Comparison of ENCODE assay signal across 9 cellular contexts in genomic region chr13:30696278-30697176, GRCh38. TPM values are rescaled to one million over a fixed set of nuclear protein-coding genes. Genes with fewer than 3 reads are reported as not detected.
DNase-seq lines count a peak whose midpoint lies in the region; ATAC-seq, FAIRE-seq and TF ChIP-seq lines count a peak whose summit lies in the region.
"Had no signal": no experiment of that assay in that cellular context is flagged by ENCODE, and none has a peak within 500 bp of the region (broad histone marks: within the 10 kb centered on the region; RNA-seq: fewer than 3 reads in every experiment).

No MANE protein-coding gene starts in this region.

- H3K9me1 ChIP-seq in K562 (ENCODE audit: control insufficient read depth, insufficient read depth, low read length), result no peaks in the 10 kb centered on the region

- WGBS in K562 (ENCODE audit: insufficient coverage, low coverage, missing lambda C conversion rate), result 0% methylated on average over 9 of the region's 11 CpGs

- TF ChIP-seq EP300 in K562 (IDR thresholded peaks at IDR 0.05; ENCODE audit: low read length), result no peak

- ATAC-seq in K562 (0 out of 3 replicates have a peak, but pooled peaks have one; percentile 34), naive B cell (ENCODE audit: low read depth in 2 of 2) (no peak)

- H3K27ac Mint-ChIP-seq in naive B cell, result peak overlapping the region in 2 of 6 donors; percentile 73 to 91

- no peaks in the 10 kb centered on the region for H3K9me3 Mint-ChIP-seq in naive B cell

- H3K36me3 Mint-ChIP-seq in naive B cell, result no peaks in the 10 kb centered on the region

- peaks cover 0 to 8% (median 3%) of the 10 kb centered on the region in 3 donors for H3K27me3 Mint-ChIP-seq in naive B cell

- H3K79me2 ChIP-seq in Loucy (ENCODE audit: insufficient read depth, low read length), result no peaks in the 10 kb centered on the region
- no peaks in the 10 kb centered on the region for H3K79me2 ChIP-seq in K562 (ENCODE audit: control insufficient read depth, insufficient read depth, low read length)

- no TSS peak for BruUV-seq in K562 (replicated peaks; lab: Mats Ljungman, UMichigan)

- H4K20me1 ChIP-seq in Loucy (ENCODE audit: insufficient read depth, low read length, poor library complexity, severe bottlenecking), result no peaks in the 10 kb centered on the region
- H4K20me1 ChIP-seq in K562 (replicated peaks; ENCODE audit: control insufficient read depth, insufficient read depth, low read length), result no peaks in the 10 kb centered on the region

- no peak overlapping the region for H3K27ac ChIP-seq in K562 (ENCODE audit: extremely low read depth, low read depth, low read length)
- H3K27ac ChIP-seq: dorsolateral prefrontal cortex had no signal

- peak overlapping the region in 5 of 8 donors; percentile 17 to 74 (median 36) for H3K4me3 Mint-ChIP-seq in naive B cell

- intact Hi-C loops in K562 (cut with micrococcal nuclease), result no loop called here

- FAIRE-seq in K562 (lab: Jason Lieb, UNC), result no peak

- H3K4me3 ChIP-seq in Loucy (ENCODE audit: low read length, poor library complexity, severe bottlenecking) (peak overlapping the region; percentile 63), K562 (no peak overlapping the region)

- H3K36me3 ChIP-seq in Loucy (ENCODE audit: insufficient read depth, low read length), result no peaks in the 10 kb centered on the region
- no peaks in the 10 kb centered on the region for H3K36me3 ChIP-seq in K562 (ENCODE audit: control insufficient read depth, insufficient read depth, low read length)

- in situ Hi-C loops in G401 (cut with HindIII; ENCODE audit: low sequenced_read_pairs), result no loop called here
- in situ Hi-C loops in K562 (cut with MboI), result no loop called here

- H3K4me1 ChIP-seq in Loucy (ENCODE audit: insufficient read depth, low read length, poor library complexity, severe bottlenecking), result peaks cover 45% of the 10 kb centered on the region
- no peaks in the 10 kb centered on the region for H3K4me1 ChIP-seq in K562 (replicated peaks in 1 of 2; ENCODE audit: control insufficient read depth in 2 of 2, insufficient read depth in 2 of 2, low read length in 2 of 2)

- H3K9me3 ChIP-seq in Loucy (ENCODE audit: insufficient read depth, low read depth, low read length), result no peaks in the 10 kb centered on the region
- H3K9me3 ChIP-seq in K562 (replicated peaks; ENCODE audit: control insufficient read depth, insufficient read depth, low read depth, low read length), result no peaks in the 10 kb centered on the region

- peaks cover 3% of the 10 kb centered on the region; the same call in 1 of the 2 replicates for H3F3A ChIP-seq in Loucy (ENCODE audit: low read depth)

- H3K9ac ChIP-seq in Loucy (ENCODE audit: low read depth, low read length, poor library complexity, severe bottlenecking) (peak overlapping the region; percentile 68), K562 (ENCODE audit: insufficient read depth in 1 of 2, low read depth in 2 of 2, low read length in 2 of 2) (no peak overlapping the region)

- H3K4me2 ChIP-seq in Loucy (ENCODE audit: low read depth, low read length, poor library complexity, severe bottlenecking), result peak overlapping the region; percentile 77
- H3K4me2 ChIP-seq in K562 (ENCODE audit: insufficient read depth, low read length), result no peak overlapping the region

- no peaks in the 10 kb centered on the region for H3K27me3 ChIP-seq in Loucy (ENCODE audit: insufficient read depth, low read length, poor library complexity, severe bottlenecking)
- peaks cover 13 to 34% of the 10 kb centered on the region in 2 experiments for H3K27me3 ChIP-seq in K562 (ENCODE audit: control insufficient read depth in 2 of 2, insufficient read depth in 2 of 2, low read length in 2 of 2)
- H3K27me3 ChIP-seq: dorsolateral prefrontal cortex had no signal

- CTCF ChIA-PET in K562 (lab: Yijun Ruan, JAX; ENCODE audit: low intra/inter-chr PET ratio), result no interaction called here

- TF ChIP-seq RAD21 in K562 (CRISPR knock-in tag; conservative IDR thresholded peaks at IDR 0.05 in 1 of 2, IDR thresholded peaks at IDR 0.05 in 1 of 2), result no peak

- peaks cover 21 to 23% (median 23%) of the 10 kb centered on the region in 3 donors for H3K4me1 Mint-ChIP-seq in naive B cell

- H3K9me2 ChIP-seq in Loucy (replicated peaks; ENCODE audit: low read depth, low read length), result no peaks in the 10 kb centered on the region

- no peak for TF ChIP-seq POLR2A in K562 (conservative IDR thresholded peaks at IDR 0.05)

- H2AFZ ChIP-seq in Loucy (ENCODE audit: low read length) (peak overlapping the region; percentile 18), K562 (ENCODE audit: low read depth, low read length) (no peak overlapping the region)

- TF ChIP-seq CTCF in Loucy (conservative IDR thresholded peaks at IDR 0.05; ENCODE audit: low read length) (no peak), K562 (IDR thresholded peaks at IDR 0.05 in 2 of 3, conservative IDR thresholded peaks at IDR 0.05 in 1 of 3; ENCODE audit: insufficient read depth in 2 of 3, low read depth in 1 of 3, low read length in 3 of 3) (no peak)

- POLR2A ChIA-PET in K562 (lab: Yijun Ruan, JAX), result interaction anchor here (0.7 kb wide), 2 partner anchors 9 to 16 kb away, joined by 3 to 4 read pairs; no protein-coding TSS in a partner anchor

- DNase-seq in G401 (ENCODE audit: low spot score) (peak; percentile 16), K562 (ENCODE audit: extremely low read depth in 1 of 4, low spot score in 3 of 4) (no peak), naive B cell (no peak), NCI-H1105 (lab: John Stamatoyannopoulos, UW) (no peak), COLO829 (ENCODE audit: low spot score) (no peak), HCEC 1CT (no peak), NCI-H82 (lab: John Stamatoyannopoulos, UW) (no peak)

TF ChIP-seq in K562, 482 proteins besides CTCF, POLR2A, EP300 and RAD21:
- peak; percentile 43; the same call in 1 of the 2 replicates for TF ChIP-seq MAFG (tag; conservative IDR thresholded peaks at IDR 0.05)
- no peak for TF ChIP-seq ZNF778 (CRISPR knock-in tag; IDR thresholded peaks at IDR 0.05)
- no peak for TF ChIP-seq TBP (optimal IDR thresholded peaks at IDR 0.05; ENCODE audit: low read depth, low read length)
- peak; percentile 53; the same call in 1 of the 2 replicates for TF ChIP-seq GABPA (tag; conservative IDR thresholded peaks at IDR 0.05; ENCODE audit: low read depth)
- peak; percentile 33; the same call in 1 of the 2 replicates for TF ChIP-seq ZNF316 (IDR thresholded peaks at IDR 0.05)
- peak; percentile 43; the same call in 1 of the 2 replicates for TF ChIP-seq C11orf30 (IDR thresholded peaks at IDR 0.05; ENCODE audit: low read depth)
- no peak for TF ChIP-seq MYC (IDR thresholded peaks at IDR 0.05; ENCODE audit: low read depth, low read length)
- TF ChIP-seq MYC (CRISPR knock-in tag; IDR thresholded peaks at IDR 0.05; ENCODE audit: borderline replicate concordance, low read depth), result no peak
- peak; percentile 28; the same call in 1 of the 2 replicates for TF ChIP-seq MAFK (IDR thresholded peaks at IDR 0.05; ENCODE audit: low read length)

RNA-seq across cellular contexts. Expression of gene ALOX5AP, which starts 38.8 kb away (rescaled TPM):
- not detected in 2 replicates for total RNA-seq in G401 (2014; rRNA removed; shearing (Covaris generic))
- total RNA-seq in K562 (2011; cell fraction: chromatin; rRNA removed; ENCODE audit: low replicate concordance), result not detected in 2 replicates
- total RNA-seq in K562 (2011; cell fraction: nucleolus; rRNA removed), result not detected in 2 replicates
- not detected in 2 replicates for total RNA-seq in K562 (2011; cell fraction: nucleoplasm; rRNA removed)
- total RNA-seq in K562 (2014; rRNA removed) (not detected in 2 replicates), K562 (2014; rRNA removed; fragmentation: Illumina TruSeq; extraction: Trizol) (not detected in 2 replicates), K562 (2015; rRNA removed; fragmentation: Illumina TruSeq; extraction: Trizol) (not detected in 2 replicates), K562 (2021) (0.31 TPM in 1 of 2 replicates, not detected in the other)
- polyA plus RNA-seq in K562 (2011; rRNA removed) (not detected in 2 replicates), K562 (2014; fragmentation: Illumina TruSeq; extraction: Trizol) (not detected in 2 replicates), K562 (2014; fragmentation: Nextera tagmentation; extraction: Ambion mirVana) (not detected), K562 (2014; rRNA removed) (not detected in 2 replicates), naive B cell (ENCODE audit: low read depth in 6 of 6) (100 to 1,000 TPM; 312 to 603 (median 416) TPM)
- not detected in 2 replicates for polyA plus RNA-seq in K562 (2011; cell fraction: cytosol; rRNA removed)
- polyA plus RNA-seq in K562 (2011; cell fraction: nucleus; rRNA removed), result not detected in 2 replicates
- not detected in 2 replicates for polyA plus RNA-seq in K562 (2012)
- polyA minus RNA-seq in K562 (2011; rRNA and poly(A)+ RNA removed), result not detected in 2 replicates
- not detected in 2 replicates for polyA minus RNA-seq in K562 (2011; cell fraction: cytosol; rRNA and poly(A)+ RNA removed)
- polyA minus RNA-seq in K562 (2011; cell fraction: nucleus; rRNA and poly(A)+ RNA removed), result not detected in 2 replicates
